ENCODE assay signal across 13 cellular contexts in genomic region chr6:18330548-18331066, GRCh38. TPM values are rescaled to one million over a fixed set of nuclear protein-coding genes. Genes with fewer than 3 reads are reported as not detected.
A peak's percentile ranks its signal among the peaks of the same experiment; 100 is the strongest.
DNase-seq lines count a peak whose midpoint lies in the region; ATAC-seq and TF ChIP-seq lines count a peak whose summit lies in the region.
"Had no signal": no experiment of that assay in that cellular context is flagged by ENCODE, and none has a peak within 500 bp of the region (broad histone marks: within the 10 kb centered on the region; RNA-seq: fewer than 3 reads in every experiment).

No MANE protein-coding gene starts in this region.

- H3K4me1 Mint-ChIP-seq in endodermal cell (peaks cover 4% of the 10 kb centered on the region), T-helper 17 cell (peaks cover 8% of the 10 kb centered on the region)

- DNase-seq in Ammon's horn (ENCODE audit: low spot score), result peak; percentile 35
- DNase-seq in OCI-LY7 (ENCODE audit: low spot score), result peak; percentile 70
- DNase-seq in mucosa of descending colon, result peak in 1 of 3 donors; percentile 6
- DNase-seq in endodermal cell, result no peak
- no peak for DNase-seq in T-helper 17 cell
- DNase-seq in stomach, result no peak
- DNase-seq: anterior cingulate cortex; effector memory CD4-positive, alpha-beta T cell; EL; NCI-H774; T-helper 9 cell had no signal

- H3K4me2 ChIP-seq in OCI-LY7 (ENCODE audit: low read length), result peak overlapping the region; percentile 89

- no peak for TF ChIP-seq POLR2A in stomach (IDR thresholded peaks at IDR 0.05)

- 90 to 91% methylated on average over 2 to 6 of the region's 6 CpGs for WGBS in endodermal cell (ENCODE audit: insufficient coverage in 1 of 2, insufficient read length in 1 of 2), 2 experiments
- WGBS in stomach, 5 donors, result 64 to 81% (median 73%) methylated on average over 6 of the region's 6 CpGs

- H4K20me1 ChIP-seq in OCI-LY7 (ENCODE audit: insufficient read depth, low read length), result no peaks in the 10 kb centered on the region

- TF ChIP-seq CTCF in OCI-LY7 (conservative IDR thresholded peaks at IDR 0.05; ENCODE audit: low read length) (no peak), mucosa of descending colon (IDR thresholded peaks at IDR 0.05) (no peak), endodermal cell (conservative IDR thresholded peaks at IDR 0.05) (no peak), stomach (IDR thresholded peaks at IDR 0.05) (no peak)

- CTCF ChIA-PET in OCI-LY7 (lab: Charles Lee; ENCODE audit: unreplicated experiment), result interaction anchor here (1.1 to 1.8 kb wide), 3 partner anchors 12 to 65 kb away, joined by 3 to 6 read pairs (median 3); no protein-coding TSS in a partner anchor

- peak overlapping the region; percentile 92 for H3K27ac ChIP-seq in OCI-LY7 (ENCODE audit: low read depth, low read length, poor library complexity, severe bottlenecking)
- H3K27ac ChIP-seq in endodermal cell (ENCODE audit: low read depth, low read length), result no peak overlapping the region
- peak overlapping the region in 2 of 5 donors; percentile 71 to 72 for H3K27ac ChIP-seq in stomach

- H3K27ac Mint-ChIP-seq in endodermal cell, result no peak overlapping the region
- H3K27ac Mint-ChIP-seq in T-helper 17 cell, result no peak overlapping the region

- peaks cover 16% of the 10 kb centered on the region; the same call in 1 of the 2 replicates for H3K79me2 ChIP-seq in OCI-LY7 (ENCODE audit: insufficient read depth, low read depth, low read length)

- H3K9me3 ChIP-seq in OCI-LY7 (ENCODE audit: low read length), result peaks cover 8% of the 10 kb centered on the region; the same call in 1 of the 2 replicates
- H3K9me3 ChIP-seq in mucosa of descending colon, result no peaks in the 10 kb centered on the region
- H3K9me3 ChIP-seq in endodermal cell (ENCODE audit: control insufficient read depth, low read length), result no peaks in the 10 kb centered on the region
- H3K9me3 ChIP-seq in T-helper 17 cell (ENCODE audit: control insufficient read depth, low read length, poor library complexity, severe bottlenecking), result no peaks in the 10 kb centered on the region
- no peaks in the 10 kb centered on the region for H3K9me3 ChIP-seq in stomach

- H2AFZ ChIP-seq in OCI-LY7 (ENCODE audit: low read length), result peak overlapping the region; percentile 94

- H3K36me3 ChIP-seq in OCI-LY7 (ENCODE audit: insufficient read depth, low read length) (no peaks in the 10 kb centered on the region), mucosa of descending colon (ENCODE audit: low read depth) (no peaks in the 10 kb centered on the region), endodermal cell (ENCODE audit: control insufficient read depth, insufficient read depth, low read length) (no peaks in the 10 kb centered on the region), stomach (no peaks in the 10 kb centered on the region)

- POLR2A ChIA-PET in OCI-LY7 (lab: Charles Lee), result interaction anchor here (0.8 to 10.1 kb wide), 24 partner anchors 9 to 176 kb away, joined by 3 to 183 read pairs (median 6); partner anchors contain the start of gene RNF144B

- BruUV-seq in OCI-LY7 (replicated peaks; lab: Mats Ljungman, UMichigan), result TSS peak; percentile 85

- H3K9me3 Mint-ChIP-seq in endodermal cell, result no peaks in the 10 kb centered on the region

- H3K36me3 Mint-ChIP-seq in endodermal cell (ENCODE audit: low read depth) (no peaks in the 10 kb centered on the region), T-helper 17 cell (ENCODE audit: low read depth) (no peaks in the 10 kb centered on the region)

- H3K4me3 ChIP-seq in OCI-LY7 (ENCODE audit: low read depth, low read length, poor library complexity, severe bottlenecking), result peak overlapping the region; percentile 50
- H3K4me3 ChIP-seq in mucosa of descending colon, result no peak overlapping the region
- H3K4me3 ChIP-seq in endodermal cell (ENCODE audit: low read length), result no peak overlapping the region
- H3K4me3 ChIP-seq in stomach, result no peak overlapping the region

- ATAC-seq in HG02610 (IDR thresholded peaks at IDR 0.05; ENCODE audit: unreplicated experiment), result peak; percentile 61
- ATAC-seq in mucosa of descending colon, result peak; percentile 48
- no peak for ATAC-seq in T-helper 17 cell
- no peak for ATAC-seq in HG03439 (IDR thresholded peaks at IDR 0.05; ENCODE audit: unreplicated experiment)

- intact Hi-C loops in OCI-LY7 (cut with micrococcal nuclease; ENCODE audit: unreplicated experiment) (loop anchor here (1.0 kb wide), 2 partner anchors 29 to 57 kb away; partner anchors contain the start of gene RNF144B), mucosa of descending colon (cut with DNase I, micrococcal nuclease) (no loop called here), stomach (cut with DNase I; ENCODE audit: low total_unique reads) (no loop called here)

- H3K4me1 ChIP-seq in OCI-LY7 (ENCODE audit: insufficient read depth, low read length, poor library complexity, severe bottlenecking) (peaks cover 62% of the 10 kb centered on the region), mucosa of descending colon (ENCODE audit: low read depth) (no peaks in the 10 kb centered on the region), endodermal cell (ENCODE audit: control insufficient read depth, insufficient read depth, low read length) (no peaks in the 10 kb centered on the region), stomach (peaks cover 0 to 11% (median 0%) of the 10 kb centered on the region in 4 donors)

- no peak overlapping the region for H3K4me3 Mint-ChIP-seq in endodermal cell
- no peak overlapping the region for H3K4me3 Mint-ChIP-seq in T-helper 17 cell

- H3K9me2 ChIP-seq in OCI-LY7 (ENCODE audit: insufficient read depth, low read length), result no peaks in the 10 kb centered on the region

- H3K9ac ChIP-seq in endodermal cell (ENCODE audit: extremely low read depth, low read length, poor library complexity, severe bottlenecking), result no peak overlapping the region

- TF ChIP-seq EP300 in stomach (IDR thresholded peaks at IDR 0.05), result no peak

- H3K27me3 ChIP-seq in endodermal cell (ENCODE audit: control insufficient read depth, insufficient read depth, low read length, poor library complexity, severe bottlenecking) (no peaks in the 10 kb centered on the region), stomach (no peaks in the 10 kb centered on the region)

- H3K27me3 Mint-ChIP-seq in endodermal cell (ENCODE audit: insufficient read depth) (no peaks in the 10 kb centered on the region), T-helper 17 cell (peaks cover 8% of the 10 kb centered on the region)

RNA-seq across cellular contexts. Expression of gene RNF144B, which starts 56.5 kb away (rescaled TPM):
- total RNA-seq in OCI-LY7 (2014; rRNA removed; shearing (Covaris generic)), result 83.4 and 87.9 TPM in 2 replicates
- 151 and 154 TPM in 2 replicates for total RNA-seq in OCI-LY7 (2022)
- 1 to 10 TPM; 5.9 to 8.7 (median 8.0) TPM for total RNA-seq in mucosa of descending colon
- 1 to 10 TPM; 1.4 to 1.5 TPM for total RNA-seq in endodermal cell
- 0.53 TPM for polyA plus RNA-seq in endodermal cell (2013, experiment 1 of 2)
- polyA plus RNA-seq in endodermal cell (2013, experiment 2 of 2), result 0.75 TPM
- total RNA-seq in T-helper 17 cell, result 1 to 10 TPM; 2.3 to 4.6 TPM
- total RNA-seq in stomach, result 10 to 100 TPM in 3 of 5 donors, 1 to 10 TPM in 2; 1.7 to 81.7 (median 12.5) TPM
- 1 to 10 TPM; 2.1 to 4.8 (median 4.5) TPM for polyA plus RNA-seq in stomach

Comparison
In these comparisons a context has a peak if more than half of its experiments do, and no peak if none do; other contexts are left out.
1. DNase-seq: peak in Ammon's horn (single experiment) and OCI-LY7 (single experiment); none in endodermal cell (single experiment), T-helper 17 cell (0 of 3) and stomach (single experiment).
2. ATAC-seq: peak in HG02610 (single experiment) and mucosa of descending colon (single experiment); none in T-helper 17 cell (single experiment) and HG03439 (single experiment).